18 cellular contexts compared by ENCODE assay signal in the genomic region with DNA sequence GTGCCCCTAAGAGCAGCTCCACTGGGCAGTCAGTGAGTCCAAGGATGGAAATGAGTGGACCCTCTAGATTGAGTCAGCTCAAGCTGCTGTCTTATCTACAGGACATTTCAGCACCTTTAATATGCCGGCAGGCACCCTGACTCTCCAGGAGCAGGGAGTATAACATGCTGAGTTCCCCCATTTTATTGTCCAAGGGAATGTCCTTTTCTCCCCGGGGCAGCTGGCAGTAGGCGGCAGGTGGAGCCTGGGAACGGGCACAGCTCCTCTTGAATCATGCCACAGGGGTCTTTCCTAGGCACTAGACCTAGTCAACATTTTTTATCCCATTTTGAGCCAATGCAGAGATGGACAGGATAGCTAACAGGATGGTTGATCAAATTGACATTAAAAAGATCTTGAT. TPM values are rescaled to one million over a fixed set of nuclear protein-coding genes. Genes with fewer than 3 reads are reported as not detected.
"Had no signal": no experiment of that assay in that cellular context is flagged by ENCODE, and none has a peak within 500 bp of the region (broad histone marks: within the 10 kb centered on the region; RNA-seq: fewer than 3 reads in every experiment).

No MANE protein-coding gene starts in this region.

- H3K4me3 Mint-ChIP-seq: mesothelial cell of epicardium, neural progenitor cell had no signal

- H3K27ac Mint-ChIP-seq: mesothelial cell of epicardium, neural progenitor cell had no signal

- H3K4me1 Mint-ChIP-seq: mesothelial cell of epicardium had no signal

- DNase-seq: activated CD4-positive, alpha-beta T cell treated with anti-CD3 and anti-CD28 coated beads for 1 hour; dorsolateral prefrontal cortex; erythroblast; gastrocnemius medialis; heart right ventricle; left colon; lower lobe of right lung; ovary; sigmoid colon; SJCRH30; stimulated activated CD4-positive, alpha-beta T cell treated with anti-CD3 and anti-CD28 coated beads, Interleukin-1b, Interleukin-23, amount 100 ng/mL, for 48 hours; thyroid gland had no signal

- H3K36me3 Mint-ChIP-seq: mesothelial cell of epicardium had no signal

- ATAC-seq: gastrocnemius medialis, heart right ventricle, left colon, lower lobe of right lung had no signal

- FAIRE-seq: urothelium cell line had no signal

- H3K9me3 Mint-ChIP-seq: mesothelial cell of epicardium, neural progenitor cell had no signal

RNA-seq across cellular contexts. Expression of a gene that starts 14.8 kb away (rescaled TPM):
- total RNA-seq: aorta, breast epithelium, gastrocnemius medialis, heart right ventricle, left colon, myocyte, sigmoid colon, SJCRH30, thyroid gland had no signal
- polyA plus RNA-seq: aorta, heart right ventricle, ovary had no signal
